In the genomic region with DNA sequence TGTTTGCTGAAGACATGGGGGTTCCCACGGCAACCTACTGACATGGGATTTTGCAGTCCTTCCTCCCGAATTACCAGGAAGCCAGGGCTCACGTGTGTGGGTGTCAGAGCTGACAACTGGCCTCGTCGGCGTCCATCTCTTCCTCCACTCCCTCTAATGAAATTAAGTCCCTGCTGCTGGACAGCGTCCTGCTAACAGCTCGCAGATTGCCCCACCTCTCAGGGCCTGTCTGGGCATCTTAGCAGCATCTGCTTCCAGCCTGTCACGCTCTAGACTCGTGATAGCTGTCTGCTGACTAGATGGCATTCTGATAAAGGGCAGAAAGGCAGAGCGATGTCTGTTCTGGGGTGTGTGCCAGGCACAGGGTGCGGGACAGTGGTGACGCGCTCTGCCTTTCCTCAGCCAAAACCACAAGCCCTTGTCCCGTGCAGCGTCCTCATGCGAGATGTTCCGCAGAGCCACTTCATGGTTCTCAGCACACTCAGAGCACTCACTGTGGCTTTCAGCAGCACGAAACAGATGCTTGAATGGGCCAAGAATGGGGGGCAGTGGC, we compare ENCODE assay signal across 1 cellular context.
TF ChIP-seq lines count a peak whose summit lies in the region.

No MANE protein-coding gene starts in this region.

TF ChIP-seq in A549, 52 proteins besides CTCF, POLR2A, EP300 and RAD21 (continued from another document):
- TF ChIP-seq, protein P1, sequence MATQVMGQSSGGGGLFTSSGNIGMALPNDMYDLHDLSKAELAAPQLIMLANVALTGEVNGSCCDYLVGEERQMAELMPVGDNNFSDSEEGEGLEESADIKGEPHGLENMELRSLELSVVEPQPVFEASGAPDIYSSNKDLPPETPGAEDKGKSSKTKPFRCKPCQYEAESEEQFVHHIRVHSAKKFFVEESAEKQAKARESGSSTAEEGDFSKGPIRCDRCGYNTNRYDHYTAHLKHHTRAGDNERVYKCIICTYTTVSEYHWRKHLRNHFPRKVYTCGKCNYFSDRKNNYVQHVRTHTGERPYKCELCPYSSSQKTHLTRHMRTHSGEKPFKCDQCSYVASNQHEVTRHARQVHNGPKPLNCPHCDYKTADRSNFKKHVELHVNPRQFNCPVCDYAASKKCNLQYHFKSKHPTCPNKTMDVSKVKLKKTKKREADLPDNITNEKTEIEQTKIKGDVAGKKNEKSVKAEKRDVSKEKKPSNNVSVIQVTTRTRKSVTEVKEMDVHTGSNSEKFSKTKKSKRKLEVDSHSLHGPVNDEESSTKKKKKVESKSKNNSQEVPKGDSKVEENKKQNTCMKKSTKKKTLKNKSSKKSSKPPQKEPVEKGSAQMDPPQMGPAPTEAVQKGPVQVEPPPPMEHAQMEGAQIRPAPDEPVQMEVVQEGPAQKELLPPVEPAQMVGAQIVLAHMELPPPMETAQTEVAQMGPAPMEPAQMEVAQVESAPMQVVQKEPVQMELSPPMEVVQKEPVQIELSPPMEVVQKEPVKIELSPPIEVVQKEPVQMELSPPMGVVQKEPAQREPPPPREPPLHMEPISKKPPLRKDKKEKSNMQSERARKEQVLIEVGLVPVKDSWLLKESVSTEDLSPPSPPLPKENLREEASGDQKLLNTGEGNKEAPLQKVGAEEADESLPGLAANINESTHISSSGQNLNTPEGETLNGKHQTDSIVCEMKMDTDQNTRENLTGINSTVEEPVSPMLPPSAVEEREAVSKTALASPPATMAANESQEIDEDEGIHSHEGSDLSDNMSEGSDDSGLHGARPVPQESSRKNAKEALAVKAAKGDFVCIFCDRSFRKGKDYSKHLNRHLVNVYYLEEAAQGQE (IDR thresholded peaks at IDR 0.05) = 0 out of 2 replicates have a peak, but pooled peaks have one; percentile 11
TF ChIP-seq in A549: peak in this region for 1.
